In the genomic region with DNA sequence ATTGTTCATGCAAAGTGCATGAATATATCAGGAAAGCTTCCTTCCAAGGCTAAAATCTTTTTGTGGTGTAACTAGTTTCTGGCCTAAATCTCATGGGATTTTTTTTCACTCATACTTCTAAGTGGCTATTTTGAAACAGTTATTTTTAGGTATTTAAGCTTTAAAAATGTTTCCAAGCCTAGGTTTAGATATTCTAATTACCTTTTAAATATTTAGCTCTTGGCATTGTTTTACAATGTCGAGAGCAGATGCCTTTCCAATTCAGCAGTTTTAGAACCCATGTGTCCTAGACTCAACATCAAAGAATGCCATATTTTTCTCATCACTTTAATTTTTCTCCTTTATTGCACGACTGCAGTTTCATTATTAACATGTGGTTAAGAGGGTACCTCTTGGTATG, we compare ENCODE assay signal across 22 cellular contexts.
"Had no signal": no experiment of that assay in that cellular context is flagged by ENCODE, and none has a peak within 500 bp of the region (broad histone marks: within the 10 kb centered on the region; RNA-seq: fewer than 3 reads in every experiment).

No MANE protein-coding gene starts in this region.

- FAIRE-seq: TTC549 had no signal

- ATAC-seq: activated T-cell treated with anti-CD3 and anti-CD28 coated beads, Interleukin-2, amount 50 U/mL, for 4 hours; SK-N-SH treated with all-trans-retinoic acid at 6 μM for 48 hours had no signal

- H3K4me3 ChIP-seq: adrenal gland, Peyer's patch, SJCRH30 had no signal

- H3K4me1 ChIP-seq: adrenal gland, Peyer's patch, SJCRH30 had no signal

- H3K27me3 ChIP-seq: adrenal gland, Peyer's patch, SJCRH30 had no signal

- DNase-seq: activated CD4-positive, alpha-beta memory T cell treated with anti-CD3 and anti-CD28 coated beads for 36 hours; activated CD4-positive, alpha-beta T cell treated with anti-CD3 and anti-CD28 coated beads, Interleukin-2, amount 10 ng/mL, durations not matched to agents 7 days and 5 days; activated CD4-positive, CD25-positive, alpha-beta regulatory T cell; activated CD8-positive, alpha-beta memory T cell treated with anti-CD3 and anti-CD28 coated beads for 24 hours; activated effector memory CD4-positive, alpha-beta T cell treated with anti-CD3 and anti-CD28 coated beads, Interleukin-2, amount 50 U/mL, for 16 hours; activated naive CD4-positive, alpha-beta T cell treated with anti-CD3 and anti-CD28 coated beads for 36 hours; activated T-cell treated with anti-CD3 and anti-CD28 coated beads, Interleukin-2, amount 50 U/mL, for 4 hours; anterior cingulate cortex; cerebellar nuclear complex; NCI-H1105 treated with DMSO at 0.1 percent for 48 hours; NCI-H1436 treated with DMSO at 0.1 percent for 48 hours; NCI-H187; NCI-H2081; NCI-H510A treated with DMSO at 0.1 percent for 48 hours; NCI-H69; Peyer's patch; Right ventricle myocardium superior; SJCRH30; T-helper 9 cell had no signal

- H3K9me3 ChIP-seq: adrenal gland, Peyer's patch, SJCRH30 had no signal

- H3K36me3 ChIP-seq: adrenal gland, SJCRH30 had no signal
